Comparison of ENCODE assay signal across 8 cellular contexts in genomic region chr22:19179472-19180048, GRCh38. TPM values are rescaled to one million over a fixed set of nuclear protein-coding genes. Genes with fewer than 3 reads are reported as not detected.
A peak's percentile ranks its signal among the peaks of the same experiment; 100 is the strongest.
DNase-seq lines count a peak whose midpoint lies in the region; ATAC-seq and TF ChIP-seq lines count a peak whose summit lies in the region.

No MANE protein-coding gene starts in this region.

- H3K36me3 ChIP-seq in DND-41 (ENCODE audit: insufficient read depth, low read length) (peaks cover 21% of the 10 kb centered on the region), GM23248 (ENCODE audit: low read depth) (no peaks in the 10 kb centered on the region)

- peak overlapping the region; percentile 87 for H2AFZ ChIP-seq in DND-41 (ENCODE audit: low read depth, low read length)
- H2AFZ ChIP-seq in GM23248: peak overlapping the region; percentile 78

- H3K9me3 ChIP-seq in DND-41 (ENCODE audit: insufficient read depth, low read length, severe bottlenecking): no peaks in the 10 kb centered on the region
- no peaks in the 10 kb centered on the region for H3K9me3 ChIP-seq in GM23248 (ENCODE audit: low read depth)

- WGBS in GM23248 (ENCODE audit: low coverage in 1 of 2, low lambda C conversion rate in 2 of 2, missing lambda C conversion rate in 2 of 2), 2 experiments: 34 to 40% methylated on average over 15 to 16 of the region's 16 CpGs

- H3K4me2 ChIP-seq in DND-41 (ENCODE audit: insufficient read depth, low read length) (peak overlapping the region; percentile 82), GM23248 (ENCODE audit: unreplicated experiment) (peak overlapping the region; percentile 66)

- H4K20me1 ChIP-seq in DND-41 (ENCODE audit: insufficient read depth, low read length) (peaks cover 39% of the 10 kb centered on the region), GM23248 (ENCODE audit: insufficient read depth) (no peaks in the 10 kb centered on the region)

- no peaks in the 10 kb centered on the region for H3K9me2 ChIP-seq in GM23248 (ENCODE audit: insufficient read depth)

- no peaks in the 10 kb centered on the region for H3F3A ChIP-seq in GM23248 (ENCODE audit: insufficient read depth)

- H3K27ac ChIP-seq in DND-41 (ENCODE audit: low read length) (no peak overlapping the region), GM23248 (peak overlapping the region; percentile 31)

- H3K4me3 ChIP-seq in DND-41 (ENCODE audit: low read depth in 1 of 2, low read length in 2 of 2) (peak overlapping the region; percentile 19 to 68; a peak in 3 of 4 replicates), GM23248 (peak overlapping the region; percentile 78)

- H3K9ac ChIP-seq in DND-41 (ENCODE audit: low read depth, low read length): peak overlapping the region; percentile 86
- H3K9ac ChIP-seq in GM23248: peak overlapping the region; percentile 79; the same call in 1 of the 2 replicates

- peak; percentile 37 for DNase-seq in DND-41
- peak; percentile 90 for DNase-seq in GM23248
- DNase-seq in NCI-H1092 treated with DMSO at 0.1 percent for 48 hours (lab: John Stamatoyannopoulos, UW): peak; percentile 52
- DNase-seq in SW480 (ENCODE audit: low spot score): peak; percentile 85
- DNase-seq in dedifferentiated amniotic fluid mesenchymal stem cell (ENCODE audit: extremely low spot score): peak; percentile 71
- DNase-seq in kidney tubule cell (ENCODE audit: low spot score): peak; percentile 85
- peak; percentile 33 for DNase-seq in stimulated activated CD4-positive, alpha-beta T cell treated with anti-CD3 and anti-CD28 coated beads, Interleukin-4, amount 100 ng/mL, for 1 hour

- H3K4me1 ChIP-seq in DND-41 (ENCODE audit: insufficient read depth, low read length) (peaks cover 45% of the 10 kb centered on the region), GM23248 (ENCODE audit: insufficient read depth) (peaks cover 6% of the 10 kb centered on the region)

- in situ Hi-C loops in GM23248 (cut with MboI): no loop called here

- TF ChIP-seq CTCF in DND-41 (IDR thresholded peaks at IDR 0.05; ENCODE audit: borderline replicate concordance, extremely low read depth, low read length, poor library complexity, severe bottlenecking): peak; percentile 70

- H3K27me3 ChIP-seq in DND-41 (ENCODE audit: insufficient read depth, low read length, poor library complexity): no peaks in the 10 kb centered on the region
- no peaks in the 10 kb centered on the region for H3K27me3 ChIP-seq in GM23248 (replicated peaks; ENCODE audit: insufficient read depth)

- H3K79me2 ChIP-seq in DND-41 (ENCODE audit: insufficient read depth, low read length) (peaks cover 38% of the 10 kb centered on the region), GM23248 (ENCODE audit: insufficient read depth) (peaks cover 18% of the 10 kb centered on the region)

- ATAC-seq in DND-41 (ENCODE audit: insufficient read depth, low read depth) (peak; percentile 8; the same call in 1 of the 3 replicates), HG02571 (IDR thresholded peaks at IDR 0.05; ENCODE audit: unreplicated experiment) (no peak)

RNA-seq across cellular contexts. Expression of gene SLC25A1, which starts 1.0 kb away (rescaled TPM):
- 89.9 and 99.5 TPM in 2 replicates for total RNA-seq in GM23248 (2014; rRNA removed; shearing (Covaris generic))
- 113 and 115 TPM in 2 replicates for polyA plus RNA-seq in GM23248 (2016; fragmentation: Nextera tagmentation; extraction: Ambion mirVana)

RNA-seq across cellular contexts. Expression of gene GSC2, which starts 29.5 kb away (rescaled TPM):
- total RNA-seq in GM23248 (2014; rRNA removed; shearing (Covaris generic)): not detected in 2 replicates
- polyA plus RNA-seq in GM23248 (2016; fragmentation: Nextera tagmentation; extraction: Ambion mirVana): not detected in 2 replicates

RNA-seq across cellular contexts. Expression of gene ESS2, which starts 35.1 kb away (rescaled TPM):
- total RNA-seq in GM23248 (2014; rRNA removed; shearing (Covaris generic)): 18.6 and 23.0 TPM in 2 replicates
- polyA plus RNA-seq in GM23248 (2016; fragmentation: Nextera tagmentation; extraction: Ambion mirVana): 12.3 and 12.6 TPM in 2 replicates

RNA-seq across cellular contexts. Expression of gene TSSK2, which starts 48.5 kb away (rescaled TPM):
- total RNA-seq in GM23248 (2014; rRNA removed; shearing (Covaris generic)): not detected in 2 replicates
- not detected in 2 replicates for polyA plus RNA-seq in GM23248 (2016; fragmentation: Nextera tagmentation; extraction: Ambion mirVana)

RNA-seq across cellular contexts. Expression of gene DGCR2, which starts 57.3 kb away (rescaled TPM):
- total RNA-seq in GM23248 (2014; rRNA removed; shearing (Covaris generic)): 42.7 and 43.6 TPM in 2 replicates
- 25.6 and 27.1 TPM in 2 replicates for polyA plus RNA-seq in GM23248 (2016; fragmentation: Nextera tagmentation; extraction: Ambion mirVana)

Comparison
In these comparisons a context has a peak if more than half of its experiments do, and no peak if none do; other contexts are left out.
1. DNase-seq: peak in every context shown above with its lines; median percentile 90 in GM23248; 85 in SW480; 85 in kidney tubule cell; 71 in dedifferentiated amniotic fluid mesenchymal stem cell; 52 in NCI-H1092 treated with DMSO at 0.1 percent for 48 hours; 37 in DND-41; 33 in stimulated activated CD4-positive, alpha-beta T cell treated with anti-CD3 and anti-CD28 coated beads, Interleukin-4, amount 100 ng/mL, for 1 hour.